In the genomic region with DNA sequence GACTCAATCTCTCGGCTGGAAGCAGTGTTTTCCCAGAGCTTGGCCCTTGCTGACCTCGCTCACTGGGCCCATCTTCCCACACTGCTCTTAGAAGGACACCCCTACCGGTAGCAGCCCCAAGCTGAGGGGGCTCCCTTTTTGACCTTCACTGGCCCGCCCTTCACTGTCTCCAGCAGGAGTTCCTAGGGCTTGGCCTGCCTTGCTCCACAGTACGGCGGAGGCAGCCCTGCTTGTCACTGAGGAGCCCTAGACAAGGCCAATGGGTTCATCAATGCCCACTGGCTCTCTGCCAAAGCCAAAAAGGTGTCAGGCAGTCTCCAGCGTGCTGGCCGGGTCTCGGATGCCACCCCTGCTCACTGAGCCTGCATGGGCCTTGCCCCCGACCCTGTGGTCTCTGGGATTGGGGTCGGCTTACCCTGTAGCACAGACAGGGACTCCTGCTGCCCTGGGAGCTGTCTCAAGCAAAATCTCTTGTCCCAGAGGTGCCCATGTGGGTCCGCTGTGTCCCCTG, we compare ENCODE assay signal across 16 cellular contexts. TPM values are rescaled to one million over a fixed set of nuclear protein-coding genes. Genes with fewer than 3 reads are reported as not detected.
A peak's percentile ranks its signal among the peaks of the same experiment; 100 is the strongest.
DNase-seq lines count a peak whose midpoint lies in the region; ATAC-seq, FAIRE-seq and TF ChIP-seq lines count a peak whose summit lies in the region.
"Had no signal": no experiment of that assay in that cellular context is flagged by ENCODE, and none has a peak within 500 bp of the region (broad histone marks: within the 10 kb centered on the region; RNA-seq: fewer than 3 reads in every experiment).

No MANE protein-coding gene starts in this region.

- peaks cover 37% of the 10 kb centered on the region for H3K36me3 ChIP-seq in CD4-positive, alpha-beta memory T cell (ENCODE audit: insufficient read depth, low read length)

- no peak overlapping the region for H3K4me3 ChIP-seq in A549
- no peak overlapping the region for H3K4me3 ChIP-seq in CD4-positive, alpha-beta memory T cell (ENCODE audit: low read length in 2 of 2)

- peak overlapping the region; percentile 94 for H3K4me2 ChIP-seq in A549

- H3K4me1 Mint-ChIP-seq in CD4-positive, alpha-beta memory T cell, result peaks cover 3 to 35% (median 15%) of the 10 kb centered on the region in 4 donors
- H3K4me1 Mint-ChIP-seq in activated CD8-positive, alpha-beta T cell treated with anti-CD3 and anti-CD28 coated beads for 36 hours (ENCODE audit: low read depth), result peaks cover 8% of the 10 kb centered on the region
- H3K4me1 Mint-ChIP-seq in immature natural killer cell, result peaks cover 16 to 25% of the 10 kb centered on the region in 2 donors

- WGBS in A549 (ENCODE audit: missing lambda C conversion rate), result 89% methylated on average over 10 of the region's 12 CpGs

- no peaks in the 10 kb centered on the region for H3K27me3 ChIP-seq in CD4-positive, alpha-beta memory T cell (ENCODE audit: insufficient read depth, low read length)
- H3K27me3 ChIP-seq: brain microvascular endothelial cell, sigmoid colon had no signal

- DNase-seq in A549 (ENCODE audit: low read depth in 1 of 2, low spot score in 1 of 2), result no peak
- DNase-seq in CD4-positive, alpha-beta memory T cell, result no peak
- DNase-seq in activated CD8-positive, alpha-beta T cell treated with anti-CD3 and anti-CD28 coated beads for 36 hours, result no peak
- no peak for DNase-seq in immature natural killer cell
- DNase-seq in NCI-H345 (lab: John Stamatoyannopoulos, UW), result no peak
- no peak for DNase-seq in cortex of kidney (lab: John Stamatoyannopoulos, UW)
- DNase-seq: brain microvascular endothelial cell, COR-L47, NCI-H1105 treated with DMSO at 0.1 percent for 48 hours, PC-3, sigmoid colon had no signal

- POLR2A ChIA-PET in A549 (lab: Yijun Ruan, JAX), result interaction anchor here (0.9 to 1.4 kb wide), 4 partner anchors 9 to 131 kb away, joined by 3 to 6 read pairs (median 4); partner anchors contain the start of gene EIF6
- POLR2A ChIA-PET in CD4-positive, alpha-beta memory T cell (lab: Charles Lee; ENCODE audit: partially characterized antibody), result interaction anchor here (1.0 to 1.6 kb wide), 3 partner anchors 9 to 129 kb away, joined by 3 to 5 read pairs (median 4); partner anchors contain the start of genes EDEM2 and EIF6
- POLR2A ChIA-PET in activated CD8-positive, alpha-beta T cell treated with anti-CD3 and anti-CD28 coated beads for 36 hours (lab: Charles Lee), result interaction anchor here (0.6 to 1.9 kb wide), 6 partner anchors 9 to 129 kb away, joined by 3 to 5 read pairs (median 3); partner anchors contain the start of gene EDEM2

- TF ChIP-seq RAD21 in A549 (conservative IDR thresholded peaks at IDR 0.05 in 1 of 2, IDR thresholded peaks at IDR 0.05 in 1 of 2), result no peak

- peak overlapping the region; percentile 98 to 99; a peak in 5 of 6 replicates for H3K27ac ChIP-seq in A549
- H3K27ac ChIP-seq in CD4-positive, alpha-beta memory T cell (ENCODE audit: low read depth, low read length), result no peak overlapping the region
- H3K27ac ChIP-seq: brain microvascular endothelial cell had no signal

- no peak for ATAC-seq in A549
- no peak for ATAC-seq in activated CD8-positive, alpha-beta T cell treated with anti-CD3 and anti-CD28 coated beads for 36 hours
- no peak for ATAC-seq in GM19351 (IDR thresholded peaks at IDR 0.05; ENCODE audit: unreplicated experiment)
- ATAC-seq in HG03432 (IDR thresholded peaks at IDR 0.05; ENCODE audit: unreplicated experiment), result no peak
- ATAC-seq: PC-3 had no signal

- no peaks in the 10 kb centered on the region for H3K27me3 Mint-ChIP-seq in CD4-positive, alpha-beta memory T cell
- H3K27me3 Mint-ChIP-seq in activated CD8-positive, alpha-beta T cell treated with anti-CD3 and anti-CD28 coated beads for 36 hours, result no peaks in the 10 kb centered on the region
- H3K27me3 Mint-ChIP-seq in immature natural killer cell (ENCODE audit: low read depth in 3 of 3), result peaks cover 2 to 7% (median 5%) of the 10 kb centered on the region in 3 donors

- peaks cover 19 to 35% of the 10 kb centered on the region in 2 donors for H3K36me3 Mint-ChIP-seq in CD4-positive, alpha-beta memory T cell
- H3K36me3 Mint-ChIP-seq in activated CD8-positive, alpha-beta T cell treated with anti-CD3 and anti-CD28 coated beads for 36 hours (ENCODE audit: low read depth), result peaks cover 51% of the 10 kb centered on the region
- peaks cover 11 to 23% (median 12%) of the 10 kb centered on the region in 3 donors for H3K36me3 Mint-ChIP-seq in immature natural killer cell

- H3K4me1 ChIP-seq in A549, result peaks cover 38% of the 10 kb centered on the region
- H3K4me1 ChIP-seq in CD4-positive, alpha-beta memory T cell (ENCODE audit: insufficient read depth, low read length), result peaks cover 14% of the 10 kb centered on the region

- H3K9me3 ChIP-seq in A549, result no peaks in the 10 kb centered on the region
- H3K9me3 ChIP-seq in CD4-positive, alpha-beta memory T cell (ENCODE audit: control insufficient read depth in 1 of 2, low read length in 2 of 2), result no peaks in the 10 kb centered on the region
- H3K9me3 ChIP-seq: sigmoid colon had no signal

- H3K27ac Mint-ChIP-seq in CD4-positive, alpha-beta memory T cell, result peak overlapping the region in 6 of 7 donors; percentile 38 to 100 (median 98)
- H3K27ac Mint-ChIP-seq in activated CD8-positive, alpha-beta T cell treated with anti-CD3 and anti-CD28 coated beads for 36 hours, result peak overlapping the region; percentile 99
- peak overlapping the region; percentile 97 to 100 (median 100) for H3K27ac Mint-ChIP-seq in immature natural killer cell

- TF ChIP-seq CTCF in A549 (IDR thresholded peaks at IDR 0.05), result no peak
- no peak for TF ChIP-seq CTCF in activated CD8-positive, alpha-beta T cell treated with anti-CD3 and anti-CD28 coated beads for 36 hours (IDR thresholded peaks at IDR 0.05)

- TF ChIP-seq EP300 in A549 (IDR thresholded peaks at IDR 0.05), result no peak

- no peaks in the 10 kb centered on the region for H3K9me3 Mint-ChIP-seq in CD4-positive, alpha-beta memory T cell
- H3K9me3 Mint-ChIP-seq in activated CD8-positive, alpha-beta T cell treated with anti-CD3 and anti-CD28 coated beads for 36 hours, result no peaks in the 10 kb centered on the region
- H3K9me3 Mint-ChIP-seq in immature natural killer cell, result no peaks in the 10 kb centered on the region

- H3K4me3 Mint-ChIP-seq in CD4-positive, alpha-beta memory T cell, result peak overlapping the region in 5 of 8 donors; percentile 4 to 98 (median 56)
- peak overlapping the region; percentile 98 for H3K4me3 Mint-ChIP-seq in activated CD8-positive, alpha-beta T cell treated with anti-CD3 and anti-CD28 coated beads for 36 hours
- H3K4me3 Mint-ChIP-seq in immature natural killer cell, result peak overlapping the region in 4 of 5 donors; percentile 17 to 98 (median 76)

- no peak for FAIRE-seq in A549 (lab: Jason Lieb, UNC)

- CTCF ChIA-PET in A549 (lab: Yijun Ruan, JAX), result interaction anchor here (1.0 to 15.8 kb wide), 9 partner anchors 8 to 401 kb away, joined by 3 to 333 read pairs (median 3); partner anchors contain the start of gene EDEM2
- CTCF ChIA-PET in CD4-positive, alpha-beta memory T cell (lab: Charles Lee; ENCODE audit: partially characterized antibody), result interaction anchor here (1.1 to 1.4 kb wide), 3 partner anchors 9 to 67 kb away, joined by 3 to 4 read pairs (median 3); partner anchors contain the start of gene EIF6
- CTCF ChIA-PET in activated CD8-positive, alpha-beta T cell treated with anti-CD3 and anti-CD28 coated beads for 36 hours (lab: Charles Lee), result interaction anchor here (1.4 kb wide), 1 partner anchor 128 kb away, joined by 3 read pairs; the partner anchor contains the start of gene EDEM2

- intact Hi-C loops in CD4-positive, alpha-beta memory T cell (cut with micrococcal nuclease), result no loop called here
- intact Hi-C loops in activated CD8-positive, alpha-beta T cell treated with anti-CD3 and anti-CD28 coated beads for 36 hours (cut with micrococcal nuclease), result no loop called here

- no peak; the same call in 1 of the 2 replicates for TF ChIP-seq POLR2A in A549 (IDR thresholded peaks at IDR 0.05; ENCODE audit: low read length)

RNA-seq across cellular contexts. Expression of gene MMP24OS, which starts 2.1 kb away (rescaled TPM):
- polyA plus RNA-seq in A549 (2011; rRNA removed) (13.6 and 17.2 TPM in 2 replicates), A549 (2017; fragmentation: RNase III; extraction: RNeasy Plus Mini Kit Qiagen cat#74134 plus additional on column Dnase treatment) (34.0 to 45.6 TPM (median 40.5 TPM) in 3 replicates), immature natural killer cell (10 to 100 TPM in 2 of 3 donors, 1 to 10 TPM in 1; 5.1 to 22.2 (median 17.7) TPM)
- polyA plus RNA-seq in A549 (2012; cell fraction: cytosol; rRNA removed), result 25.4 and 34.6 TPM in 2 replicates
- 32.3 and 36.6 TPM in 2 replicates for polyA plus RNA-seq in A549 (2012; cell fraction: nucleus; rRNA removed)
- polyA minus RNA-seq in A549 (2011; rRNA and poly(A)+ RNA removed), result 20.7 and 21.2 TPM in 2 replicates
- 10 to 100 TPM; 76.6 to 91.6 TPM for total RNA-seq in CD4-positive, alpha-beta memory T cell
- 10 to 100 TPM in 1 of 2 donors, 1 to 10 TPM in 1; 4.4 to 17.4 TPM for polyA plus RNA-seq in CD4-positive, alpha-beta memory T cell
- total RNA-seq in activated CD8-positive, alpha-beta T cell treated with anti-CD3 and anti-CD28 coated beads for 36 hours, result 10 to 100 TPM; 46.6 to 48.4 TPM

RNA-seq across cellular contexts. Expression of gene EIF6, which starts 8.8 kb away (rescaled TPM):
- polyA plus RNA-seq in A549 (2011; rRNA removed) (184 and 204 TPM in 2 replicates), A549 (2017; fragmentation: RNase III; extraction: RNeasy Plus Mini Kit Qiagen cat#74134 plus additional on column Dnase treatment) (292 to 337 TPM (median 294 TPM) in 3 replicates), immature natural killer cell (100 to 1,000 TPM; 236 to 379 (median 249) TPM)
- polyA plus RNA-seq in A549 (2012; cell fraction: cytosol; rRNA removed), result 490 and 496 TPM in 2 replicates
- 408 and 515 TPM in 2 replicates for polyA plus RNA-seq in A549 (2012; cell fraction: nucleus; rRNA removed)
- polyA minus RNA-seq in A549 (2011; rRNA and poly(A)+ RNA removed), result 222 and 228 TPM in 2 replicates
- total RNA-seq in CD4-positive, alpha-beta memory T cell, result 10 to 100 TPM; 44.0 to 52.3 TPM
- polyA plus RNA-seq in CD4-positive, alpha-beta memory T cell, result 100 to 1,000 TPM; 148 to 189 TPM
- total RNA-seq in activated CD8-positive, alpha-beta T cell treated with anti-CD3 and anti-CD28 coated beads for 36 hours, result 100 to 1,000 TPM; 132 to 144 TPM

RNA-seq across cellular contexts. Expression of gene FAM83C, which starts 16.4 kb away (rescaled TPM):
- polyA plus RNA-seq in A549 (2011; rRNA removed) (not detected in 2 replicates), A549 (2017; fragmentation: RNase III; extraction: RNeasy Plus Mini Kit Qiagen cat#74134 plus additional on column Dnase treatment) (0.03 TPM in 1 of 3 replicates, not detected in the others), immature natural killer cell (not detected)
- 0.01 TPM in 1 of 2 replicates, not detected in the other for polyA plus RNA-seq in A549 (2012; cell fraction: cytosol; rRNA removed)
- polyA plus RNA-seq in A549 (2012; cell fraction: nucleus; rRNA removed), result 0.05 TPM in 2 replicates
- not detected in 2 replicates for polyA minus RNA-seq in A549 (2011; rRNA and poly(A)+ RNA removed)
- total RNA-seq in CD4-positive, alpha-beta memory T cell, result not detected
- polyA plus RNA-seq in CD4-positive, alpha-beta memory T cell, result not detected
- total RNA-seq in activated CD8-positive, alpha-beta T cell treated with anti-CD3 and anti-CD28 coated beads for 36 hours, result not detected
- total RNA-seq: glomerular endothelial cell; kidney epithelial cell; PC-3; sigmoid colon; T-helper 2 cell treated with Interferon-gamma antibody and Interleukin-4, amounts not matched to agents 100 ng/mL and 5 ng/mL, for 36 hours had no signal

RNA-seq across cellular contexts. Expression of gene MMP24, which starts 49.3 kb away (rescaled TPM):
- polyA plus RNA-seq in A549 (2011; rRNA removed) (21.3 and 22.7 TPM in 2 replicates), A549 (2017; fragmentation: RNase III; extraction: RNeasy Plus Mini Kit Qiagen cat#74134 plus additional on column Dnase treatment) (33.3 to 39.4 TPM (median 37.4 TPM) in 3 replicates), immature natural killer cell (under 1 TPM in 2 of 3 donors, not detected in 1; 0.06 to 0.17 TPM)
- 33.1 and 47.5 TPM in 2 replicates for polyA plus RNA-seq in A549 (2012; cell fraction: cytosol; rRNA removed)
- polyA plus RNA-seq in A549 (2012; cell fraction: nucleus; rRNA removed), result 46.6 and 51.8 TPM in 2 replicates
- polyA minus RNA-seq in A549 (2011; rRNA and poly(A)+ RNA removed), result 33.4 and 41.1 TPM in 2 replicates
- total RNA-seq in CD4-positive, alpha-beta memory T cell, result under 1 TPM; 0.12 to 0.19 TPM
- polyA plus RNA-seq in CD4-positive, alpha-beta memory T cell, result under 1 TPM; 0.07 TPM
- not detected for total RNA-seq in activated CD8-positive, alpha-beta T cell treated with anti-CD3 and anti-CD28 coated beads for 36 hours
- total RNA-seq: T-helper 2 cell treated with Interferon-gamma antibody and Interleukin-4, amounts not matched to agents 100 ng/mL and 5 ng/mL, for 36 hours had no signal
